Comparison of ENCODE assay signal across 2 cellular contexts in the genomic region with DNA sequence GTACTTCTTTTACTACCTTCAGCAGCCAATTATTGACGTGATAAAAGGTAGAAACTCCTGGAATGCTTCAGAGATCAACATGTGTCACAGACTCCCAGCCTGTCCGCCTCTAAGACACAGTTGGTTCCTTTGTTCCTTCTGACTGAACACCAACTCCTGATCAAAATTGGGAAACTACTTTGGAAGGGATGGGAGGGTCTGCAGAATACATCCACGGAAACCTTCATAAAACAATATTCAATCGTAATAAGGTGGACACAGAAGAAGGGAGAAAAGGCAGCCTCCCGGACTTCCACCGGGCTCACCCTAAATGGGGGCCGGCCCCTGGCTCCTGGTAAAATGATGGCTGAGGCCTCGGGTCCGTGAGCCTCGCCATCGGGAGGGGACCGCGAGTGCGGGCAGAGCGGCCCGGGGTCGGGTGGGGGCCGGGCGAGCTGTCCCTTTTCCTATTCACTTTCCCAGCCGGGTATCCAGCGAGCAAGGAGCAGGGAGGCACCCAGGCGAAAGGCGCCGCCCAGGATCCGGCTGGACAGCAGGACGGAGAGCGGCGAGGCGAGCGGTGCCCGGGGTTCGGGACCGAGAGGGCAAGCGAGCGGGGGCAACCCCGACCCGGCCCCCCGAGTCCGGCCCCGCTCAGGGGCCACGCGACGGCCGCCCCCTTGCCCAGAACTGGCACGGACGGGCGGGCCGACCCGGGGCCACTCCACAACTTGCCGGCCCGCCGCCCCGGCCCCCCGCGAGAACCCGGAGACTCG.
TF ChIP-seq lines count a peak whose summit lies in the region.

No MANE protein-coding gene starts in this region.

TF ChIP-seq in GM23338, 12 proteins besides CTCF, POLR2A, EP300 and RAD21 (continued from another document):
- no peak for TF ChIP-seq EZH2 (IDR thresholded peaks at IDR 0.05; ENCODE audit: low read depth, unreplicated experiment)
- TF ChIP-seq, protein P1, sequence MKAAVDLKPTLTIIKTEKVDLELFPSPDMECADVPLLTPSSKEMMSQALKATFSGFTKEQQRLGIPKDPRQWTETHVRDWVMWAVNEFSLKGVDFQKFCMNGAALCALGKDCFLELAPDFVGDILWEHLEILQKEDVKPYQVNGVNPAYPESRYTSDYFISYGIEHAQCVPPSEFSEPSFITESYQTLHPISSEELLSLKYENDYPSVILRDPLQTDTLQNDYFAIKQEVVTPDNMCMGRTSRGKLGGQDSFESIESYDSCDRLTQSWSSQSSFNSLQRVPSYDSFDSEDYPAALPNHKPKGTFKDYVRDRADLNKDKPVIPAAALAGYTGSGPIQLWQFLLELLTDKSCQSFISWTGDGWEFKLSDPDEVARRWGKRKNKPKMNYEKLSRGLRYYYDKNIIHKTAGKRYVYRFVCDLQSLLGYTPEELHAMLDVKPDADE (IDR thresholded peaks at IDR 0.05): no peak
- TF ChIP-seq, protein P2, sequence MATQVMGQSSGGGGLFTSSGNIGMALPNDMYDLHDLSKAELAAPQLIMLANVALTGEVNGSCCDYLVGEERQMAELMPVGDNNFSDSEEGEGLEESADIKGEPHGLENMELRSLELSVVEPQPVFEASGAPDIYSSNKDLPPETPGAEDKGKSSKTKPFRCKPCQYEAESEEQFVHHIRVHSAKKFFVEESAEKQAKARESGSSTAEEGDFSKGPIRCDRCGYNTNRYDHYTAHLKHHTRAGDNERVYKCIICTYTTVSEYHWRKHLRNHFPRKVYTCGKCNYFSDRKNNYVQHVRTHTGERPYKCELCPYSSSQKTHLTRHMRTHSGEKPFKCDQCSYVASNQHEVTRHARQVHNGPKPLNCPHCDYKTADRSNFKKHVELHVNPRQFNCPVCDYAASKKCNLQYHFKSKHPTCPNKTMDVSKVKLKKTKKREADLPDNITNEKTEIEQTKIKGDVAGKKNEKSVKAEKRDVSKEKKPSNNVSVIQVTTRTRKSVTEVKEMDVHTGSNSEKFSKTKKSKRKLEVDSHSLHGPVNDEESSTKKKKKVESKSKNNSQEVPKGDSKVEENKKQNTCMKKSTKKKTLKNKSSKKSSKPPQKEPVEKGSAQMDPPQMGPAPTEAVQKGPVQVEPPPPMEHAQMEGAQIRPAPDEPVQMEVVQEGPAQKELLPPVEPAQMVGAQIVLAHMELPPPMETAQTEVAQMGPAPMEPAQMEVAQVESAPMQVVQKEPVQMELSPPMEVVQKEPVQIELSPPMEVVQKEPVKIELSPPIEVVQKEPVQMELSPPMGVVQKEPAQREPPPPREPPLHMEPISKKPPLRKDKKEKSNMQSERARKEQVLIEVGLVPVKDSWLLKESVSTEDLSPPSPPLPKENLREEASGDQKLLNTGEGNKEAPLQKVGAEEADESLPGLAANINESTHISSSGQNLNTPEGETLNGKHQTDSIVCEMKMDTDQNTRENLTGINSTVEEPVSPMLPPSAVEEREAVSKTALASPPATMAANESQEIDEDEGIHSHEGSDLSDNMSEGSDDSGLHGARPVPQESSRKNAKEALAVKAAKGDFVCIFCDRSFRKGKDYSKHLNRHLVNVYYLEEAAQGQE (IDR thresholded peaks at IDR 0.05; ENCODE audit: unreplicated experiment): no peak
- TF ChIP-seq NANOG (IDR thresholded peaks at IDR 0.05; ENCODE audit: borderline replicate concordance): no peak
- TF ChIP-seq EZH2phosphoT487 (IDR thresholded peaks at IDR 0.05; ENCODE audit: unreplicated experiment): no peak
- no peak for TF ChIP-seq ZNF331 (CRISPR knock-in tag; IDR thresholded peaks at IDR 0.05; ENCODE audit: low read depth)

TF ChIP-seq in GM12878, 131 proteins besides CTCF, POLR2A, EP300 and RAD21:
- TF ChIP-seq, protein P3, sequence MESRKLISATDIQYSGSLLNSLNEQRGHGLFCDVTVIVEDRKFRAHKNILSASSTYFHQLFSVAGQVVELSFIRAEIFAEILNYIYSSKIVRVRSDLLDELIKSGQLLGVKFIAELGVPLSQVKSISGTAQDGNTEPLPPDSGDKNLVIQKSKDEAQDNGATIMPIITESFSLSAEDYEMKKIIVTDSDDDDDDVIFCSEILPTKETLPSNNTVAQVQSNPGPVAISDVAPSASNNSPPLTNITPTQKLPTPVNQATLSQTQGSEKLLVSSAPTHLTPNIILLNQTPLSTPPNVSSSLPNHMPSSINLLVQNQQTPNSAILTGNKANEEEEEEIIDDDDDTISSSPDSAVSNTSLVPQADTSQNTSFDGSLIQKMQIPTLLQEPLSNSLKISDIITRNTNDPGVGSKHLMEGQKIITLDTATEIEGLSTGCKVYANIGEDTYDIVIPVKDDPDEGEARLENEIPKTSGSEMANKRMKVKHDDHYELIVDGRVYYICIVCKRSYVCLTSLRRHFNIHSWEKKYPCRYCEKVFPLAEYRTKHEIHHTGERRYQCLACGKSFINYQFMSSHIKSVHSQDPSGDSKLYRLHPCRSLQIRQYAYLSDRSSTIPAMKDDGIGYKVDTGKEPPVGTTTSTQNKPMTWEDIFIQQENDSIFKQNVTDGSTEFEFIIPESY (IDR thresholded peaks at IDR 0.05): no peak
- TF ChIP-seq DPF2 (IDR thresholded peaks at IDR 0.05) (0 out of 2 replicates have a peak, but pooled peaks have one; percentile 55), GATAD2B (conservative IDR thresholded peaks at IDR 0.05; ENCODE audit: low read depth) (peak; percentile 60; the same call in 1 of the 2 replicates)
TF ChIP-seq in GM12878: peak in this region for 2.
